ENCODE assay signal across 1 cellular context in the genomic region with DNA sequence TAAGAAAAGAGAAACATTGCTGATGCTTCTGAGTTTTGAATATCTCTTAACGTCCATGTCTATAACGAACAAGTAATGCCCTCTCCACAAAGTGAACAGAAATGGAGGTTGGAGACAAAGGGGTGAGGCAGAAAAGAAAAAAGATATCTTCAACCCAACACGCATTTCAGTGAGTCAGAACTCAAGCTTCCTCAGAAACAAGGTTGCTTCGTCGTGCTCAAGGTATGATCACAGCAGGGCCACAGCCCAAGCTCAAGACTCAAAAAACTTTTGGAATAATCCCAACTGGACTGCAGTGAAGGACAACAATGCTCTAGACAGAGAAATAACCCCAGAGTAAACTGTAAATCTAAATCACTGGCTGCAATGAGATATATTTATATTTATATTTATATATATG.
TF ChIP-seq lines count a peak whose summit lies in the region.

No MANE protein-coding gene starts in this region.

TF ChIP-seq in IMR-90, 13 proteins besides CTCF, POLR2A, EP300 and RAD21:
- TF ChIP-seq BHLHE40 (IDR thresholded peaks at IDR 0.05; ENCODE audit: low read depth, low read length) (no peak), MXI1 (IDR thresholded peaks at IDR 0.05; ENCODE audit: borderline replicate concordance, low read depth, low read length) (no peak), RFX5 (IDR thresholded peaks at IDR 0.05; ENCODE audit: low read depth, low read length) (no peak), MAZ (IDR thresholded peaks at IDR 0.05; ENCODE audit: borderline replicate concordance, low read depth, low read length) (no peak), NFE2L2 (IDR thresholded peaks at IDR 0.05; ENCODE audit: low read depth, low read length) (no peak), CHD1 (IDR thresholded peaks at IDR 0.05; ENCODE audit: low read depth, low read length) (no peak), CEBPB (IDR thresholded peaks at IDR 0.05; ENCODE audit: low read depth, low read length) (no peak)
